ENCODE assay signal across 18 cellular contexts in genomic region chr5:56822961-56823360, GRCh38. TPM values are rescaled to one million over a fixed set of nuclear protein-coding genes. Genes with fewer than 3 reads are reported as not detected.
DNase-seq lines count a peak whose midpoint lies in the region; ATAC-seq and TF ChIP-seq lines count a peak whose summit lies in the region.
"Had no signal": no experiment of that assay in that cellular context is flagged by ENCODE, and none has a peak within 500 bp of the region (broad histone marks: within the 10 kb centered on the region; RNA-seq: fewer than 3 reads in every experiment).

No MANE protein-coding gene starts in this region.

- H3K9me3 Mint-ChIP-seq in activated naive CD8-positive, alpha-beta T cell (ENCODE audit: low read depth): no peaks in the 10 kb centered on the region
- no peaks in the 10 kb centered on the region for H3K9me3 Mint-ChIP-seq in activated naive CD8-positive, alpha-beta T cell treated with anti-CD3 and anti-CD28 coated beads for 36 hours
- H3K9me3 Mint-ChIP-seq in stimulated activated effector memory CD8-positive, alpha-beta T cell treated with anti-CD3 and anti-CD28 coated beads, Interleukin-12 subunit alpha, Interleukin-12 subunit beta, amount 100 ng/mL, for 72 hours: no peaks in the 10 kb centered on the region
- no peaks in the 10 kb centered on the region for H3K9me3 Mint-ChIP-seq in activated CD8-positive, alpha-beta memory T cell treated with anti-CD3 and anti-CD28 coated beads, Interleukin-2, amount 10 ng/mL, durations not matched to agents 7 days and 5 days (ENCODE audit: low read depth)
- H3K9me3 Mint-ChIP-seq: activated CD8-positive, alpha-beta T cell treated with anti-CD3 and anti-CD28 coated beads for 36 hours; T-helper 1 cell treated with Interleukin-12 subunit alpha and Interleukin-12 subunit beta and Interleukin-4 antibody, amounts not matched to agents 30 μg/mL and 1 μg/mL, for 36 hours had no signal

- H3K27me3 Mint-ChIP-seq in activated naive CD8-positive, alpha-beta T cell: no peaks in the 10 kb centered on the region
- no peaks in the 10 kb centered on the region for H3K27me3 Mint-ChIP-seq in activated naive CD8-positive, alpha-beta T cell treated with anti-CD3 and anti-CD28 coated beads for 36 hours
- no peaks in the 10 kb centered on the region for H3K27me3 Mint-ChIP-seq in activated CD8-positive, alpha-beta memory T cell treated with anti-CD3 and anti-CD28 coated beads, Interleukin-2, amount 10 ng/mL, durations not matched to agents 7 days and 5 days
- H3K27me3 Mint-ChIP-seq: activated CD8-positive, alpha-beta T cell treated with anti-CD3 and anti-CD28 coated beads for 36 hours had no signal

- H3K27ac Mint-ChIP-seq in activated naive CD8-positive, alpha-beta T cell: peak overlapping the region; percentile 46
- H3K27ac Mint-ChIP-seq in activated naive CD8-positive, alpha-beta T cell treated with anti-CD3 and anti-CD28 coated beads for 36 hours: no peak overlapping the region
- peak overlapping the region; percentile 38 for H3K27ac Mint-ChIP-seq in stimulated activated effector memory CD8-positive, alpha-beta T cell treated with anti-CD3 and anti-CD28 coated beads, Interleukin-12 subunit alpha, Interleukin-12 subunit beta, amount 100 ng/mL, for 72 hours
- H3K27ac Mint-ChIP-seq in activated CD8-positive, alpha-beta memory T cell treated with anti-CD3 and anti-CD28 coated beads, Interleukin-2, amount 10 ng/mL, durations not matched to agents 7 days and 5 days: no peak overlapping the region
- H3K27ac Mint-ChIP-seq: activated CD8-positive, alpha-beta T cell treated with anti-CD3 and anti-CD28 coated beads for 36 hours; T-helper 1 cell treated with Interleukin-12 subunit alpha and Interleukin-12 subunit beta and Interleukin-4 antibody, amounts not matched to agents 30 μg/mL and 1 μg/mL, for 36 hours had no signal

- ATAC-seq in stimulated activated effector memory CD8-positive, alpha-beta T cell treated with anti-CD3 and anti-CD28 coated beads, Interleukin-12 subunit alpha, Interleukin-12 subunit beta, amount 100 ng/mL, for 72 hours: no peak
- no peak for ATAC-seq in activated CD8-positive, alpha-beta memory T cell treated with anti-CD3 and anti-CD28 coated beads, Interleukin-2, amount 10 ng/mL, durations not matched to agents 7 days and 5 days
- ATAC-seq in HG03565 (IDR thresholded peaks at IDR 0.05; ENCODE audit: unreplicated experiment): no peak
- ATAC-seq: activated CD8-positive, alpha-beta T cell treated with anti-CD3 and anti-CD28 coated beads for 36 hours had no signal

- CTCF ChIA-PET in activated CD8-positive, alpha-beta memory T cell treated with anti-CD3 and anti-CD28 coated beads, Interleukin-2, amount 10 ng/mL, durations not matched to agents 7 days and 5 days (lab: Charles Lee): interaction anchor here (0.7 kb wide), 1 partner anchor 44 kb away, joined by 4 read pairs; no protein-coding TSS in a partner anchor

- H3K4me1 Mint-ChIP-seq in activated naive CD8-positive, alpha-beta T cell (ENCODE audit: low read depth): peaks cover 82% of the 10 kb centered on the region
- H3K4me1 Mint-ChIP-seq in activated naive CD8-positive, alpha-beta T cell treated with anti-CD3 and anti-CD28 coated beads for 36 hours: peaks cover 66% of the 10 kb centered on the region
- H3K4me1 Mint-ChIP-seq in stimulated activated effector memory CD8-positive, alpha-beta T cell treated with anti-CD3 and anti-CD28 coated beads, Interleukin-12 subunit alpha, Interleukin-12 subunit beta, amount 100 ng/mL, for 72 hours: peaks cover 62% of the 10 kb centered on the region
- peaks cover 50% of the 10 kb centered on the region for H3K4me1 Mint-ChIP-seq in activated CD8-positive, alpha-beta memory T cell treated with anti-CD3 and anti-CD28 coated beads, Interleukin-2, amount 10 ng/mL, durations not matched to agents 7 days and 5 days

- H3K4me3 Mint-ChIP-seq in activated naive CD8-positive, alpha-beta T cell: peak overlapping the region; percentile 21
- H3K4me3 Mint-ChIP-seq in activated naive CD8-positive, alpha-beta T cell treated with anti-CD3 and anti-CD28 coated beads for 36 hours: no peak overlapping the region
- peak overlapping the region; percentile 24 for H3K4me3 Mint-ChIP-seq in stimulated activated effector memory CD8-positive, alpha-beta T cell treated with anti-CD3 and anti-CD28 coated beads, Interleukin-12 subunit alpha, Interleukin-12 subunit beta, amount 100 ng/mL, for 72 hours
- no peak overlapping the region for H3K4me3 Mint-ChIP-seq in activated CD8-positive, alpha-beta memory T cell treated with anti-CD3 and anti-CD28 coated beads, Interleukin-2, amount 10 ng/mL, durations not matched to agents 7 days and 5 days
- H3K4me3 Mint-ChIP-seq: activated CD8-positive, alpha-beta T cell treated with anti-CD3 and anti-CD28 coated beads for 36 hours; T-helper 1 cell treated with Interleukin-12 subunit alpha and Interleukin-12 subunit beta and Interleukin-4 antibody, amounts not matched to agents 30 μg/mL and 1 μg/mL, for 36 hours had no signal

- peak overlapping the region; percentile 2 for H3K4me3 ChIP-seq in epithelial cell of proximal tubule (ENCODE audit: low read depth, low read length)
- H3K4me3 ChIP-seq: colonic mucosa, pancreas, Peyer's patch, upper lobe of left lung had no signal

- peaks cover 4% of the 10 kb centered on the region for H3K36me3 Mint-ChIP-seq in activated naive CD8-positive, alpha-beta T cell
- H3K36me3 Mint-ChIP-seq in activated naive CD8-positive, alpha-beta T cell treated with anti-CD3 and anti-CD28 coated beads for 36 hours: peaks cover 21% of the 10 kb centered on the region
- H3K36me3 Mint-ChIP-seq in stimulated activated effector memory CD8-positive, alpha-beta T cell treated with anti-CD3 and anti-CD28 coated beads, Interleukin-12 subunit alpha, Interleukin-12 subunit beta, amount 100 ng/mL, for 72 hours: no peaks in the 10 kb centered on the region
- peaks cover 12% of the 10 kb centered on the region for H3K36me3 Mint-ChIP-seq in activated CD8-positive, alpha-beta memory T cell treated with anti-CD3 and anti-CD28 coated beads, Interleukin-2, amount 10 ng/mL, durations not matched to agents 7 days and 5 days

- no peak for DNase-seq in activated naive CD8-positive, alpha-beta T cell treated with anti-CD3 and anti-CD28 coated beads for 36 hours
- DNase-seq in MV-4-11 (lab: John Stamatoyannopoulos, UW) (peak; percentile 12), epithelial cell of proximal tubule (ENCODE audit: low read depth) (no peak)
- DNase-seq in stimulated activated effector memory CD8-positive, alpha-beta T cell treated with anti-CD3 and anti-CD28 coated beads, Interleukin-12 subunit alpha, Interleukin-12 subunit beta, amount 100 ng/mL, for 72 hours (ENCODE audit: low spot score in 2 of 2): no peak
- no peak for DNase-seq in activated CD8-positive, alpha-beta memory T cell treated with anti-CD3 and anti-CD28 coated beads, Interleukin-2, amount 10 ng/mL, durations not matched to agents 7 days and 5 days
- DNase-seq in stimulated activated CD4-positive, alpha-beta T cell treated with anti-CD3 and anti-CD28 coated beads, Interleukin-4, amount 100 ng/mL, for 24 hours: no peak
- DNase-seq: activated CD8-positive, alpha-beta T cell treated with anti-CD3 and anti-CD28 coated beads for 36 hours; colonic mucosa; mesendoderm; NCI-H1092 treated with DMSO at 0.1 percent for 48 hours; NCI-H345; pancreas; stimulated activated CD4-positive, alpha-beta T cell treated with anti-CD3 and anti-CD28 coated beads, Interleukin-15, amount 100 ng/mL, for 24 hours had no signal

- no peak for TF ChIP-seq CTCF in epithelial cell of proximal tubule (conservative IDR thresholded peaks at IDR 0.05; ENCODE audit: low read depth, low read length)

RNA-seq across cellular contexts. Expression of gene MAP3K1, which starts 7.6 kb away (rescaled TPM):
- total RNA-seq in activated naive CD8-positive, alpha-beta T cell treated with anti-CD3 and anti-CD28 coated beads for 36 hours: 10 to 100 TPM; 10.1 to 10.6 TPM
- 14.4 and 20.1 TPM in 2 replicates for total RNA-seq in epithelial cell of proximal tubule
- 10 to 100 TPM; 20.1 to 20.9 TPM for total RNA-seq in activated CD8-positive, alpha-beta memory T cell treated with anti-CD3 and anti-CD28 coated beads, Interleukin-2, amount 10 ng/mL, durations not matched to agents 7 days and 5 days

Comparison
In these comparisons a context has a peak if more than half of its experiments do, and no peak if none do; other contexts are left out.
1. H3K27ac Mint-ChIP-seq: peak in activated naive CD8-positive, alpha-beta T cell (single experiment) and stimulated activated effector memory CD8-positive, alpha-beta T cell treated with anti-CD3 and anti-CD28 coated beads, Interleukin-12 subunit alpha, Interleukin-12 subunit beta, amount 100 ng/mL, for 72 hours (single experiment); none in activated naive CD8-positive, alpha-beta T cell treated with anti-CD3 and anti-CD28 coated beads for 36 hours (single experiment) and activated CD8-positive, alpha-beta memory T cell treated with anti-CD3 and anti-CD28 coated beads, Interleukin-2, amount 10 ng/mL, durations not matched to agents 7 days and 5 days (single experiment).
2. H3K4me3 Mint-ChIP-seq: peak in activated naive CD8-positive, alpha-beta T cell (single experiment) and stimulated activated effector memory CD8-positive, alpha-beta T cell treated with anti-CD3 and anti-CD28 coated beads, Interleukin-12 subunit alpha, Interleukin-12 subunit beta, amount 100 ng/mL, for 72 hours (single experiment); none in activated naive CD8-positive, alpha-beta T cell treated with anti-CD3 and anti-CD28 coated beads for 36 hours (single experiment) and activated CD8-positive, alpha-beta memory T cell treated with anti-CD3 and anti-CD28 coated beads, Interleukin-2, amount 10 ng/mL, durations not matched to agents 7 days and 5 days (single experiment).